15 cellular contexts compared by ENCODE assay signal in the genomic region with DNA sequence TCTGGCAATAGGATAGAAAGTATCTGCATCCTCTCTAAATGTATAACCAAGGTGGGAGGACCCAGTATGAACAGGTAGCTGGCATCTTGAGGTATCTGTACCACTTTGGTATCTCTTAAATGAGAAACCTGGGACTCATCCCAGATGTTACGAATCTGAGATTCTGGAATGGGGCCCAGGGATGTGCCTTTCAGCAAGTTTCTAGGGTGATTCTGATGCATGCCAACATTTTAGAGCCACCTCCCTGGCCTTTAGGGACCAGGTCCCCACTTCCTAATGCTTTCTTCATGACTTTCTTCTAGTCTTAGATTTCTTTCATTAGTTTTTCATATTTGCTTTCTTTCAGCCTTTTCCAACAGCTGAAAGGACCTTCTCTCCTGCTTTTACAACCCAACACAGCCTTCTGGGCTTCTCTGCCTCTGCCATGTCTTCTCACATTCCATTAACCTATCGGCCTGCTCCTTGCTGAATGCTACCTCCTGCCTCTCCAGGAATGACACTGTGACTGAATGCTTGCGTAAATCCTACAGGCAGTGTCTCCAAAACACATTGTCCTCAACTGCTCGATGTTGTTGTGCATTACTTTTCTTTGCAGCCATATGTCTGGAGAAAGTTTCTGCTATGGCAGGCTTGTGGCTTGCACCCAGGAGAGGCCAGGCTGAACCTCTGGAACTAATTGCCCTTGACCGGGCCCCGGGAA.
DNase-seq lines count a peak whose midpoint lies in the region; ATAC-seq, FAIRE-seq and TF ChIP-seq lines count a peak whose summit lies in the region.
"Had no signal": no experiment of that assay in that cellular context is flagged by ENCODE, and none has a peak within 500 bp of the region (broad histone marks: within the 10 kb centered on the region; RNA-seq: fewer than 3 reads in every experiment).

No MANE protein-coding gene starts in this region.

- H3K9me2 ChIP-seq in DOHH2 (replicated peaks; ENCODE audit: control insufficient read depth, low read length) = no peaks in the 10 kb centered on the region
- no peaks in the 10 kb centered on the region for H3K9me2 ChIP-seq in SK-N-SH

- H3K4me2 ChIP-seq in DOHH2 (ENCODE audit: low read length) = peak overlapping the region; percentile 43
- H3K4me2 ChIP-seq in SK-N-SH = peak overlapping the region; percentile 63

- H3F3A ChIP-seq in DOHH2 (ENCODE audit: control insufficient read depth, insufficient read depth) (no peaks in the 10 kb centered on the region), SK-N-SH (replicated peaks; ENCODE audit: insufficient read depth) (peaks cover 17% of the 10 kb centered on the region)

- WGBS in SK-N-SH (ENCODE audit: low lambda C conversion rate) = 51% methylated on average over 6 of the region's 6 CpGs
- WGBS in gastroesophageal sphincter (ENCODE audit: low coverage in 1 of 2), 2 donors = 49 to 50% methylated on average over 2 to 5 of the region's 6 CpGs
- 47 to 51% methylated on average over 6 of the region's 6 CpGs for WGBS in sigmoid colon, 2 donors

- H3K79me2 ChIP-seq in DOHH2 (ENCODE audit: control insufficient read depth, low read length) = no peaks in the 10 kb centered on the region
- no peaks in the 10 kb centered on the region for H3K79me2 ChIP-seq in SK-N-SH (ENCODE audit: insufficient read depth)

- CTCF ChIA-PET in SK-N-SH (lab: Yijun Ruan, JAX) = no interaction called here

- 0 out of 2 replicates have a peak overlapping the region, but pooled peaks have one; percentile 64 for H2AFZ ChIP-seq in SK-N-SH (ENCODE audit: low read depth)

- H3K36me3 ChIP-seq in DOHH2 (ENCODE audit: control insufficient read depth, low read length) = no peaks in the 10 kb centered on the region
- H3K36me3 ChIP-seq in SK-N-SH (replicated peaks in 1 of 2; ENCODE audit: control insufficient read depth in 1 of 2, insufficient read depth in 2 of 2, low read length in 1 of 2) = no peaks in the 10 kb centered on the region
- H3K36me3 ChIP-seq in gastroesophageal sphincter = no peaks in the 10 kb centered on the region
- H3K36me3 ChIP-seq in sigmoid colon = no peaks in the 10 kb centered on the region
- H3K36me3 ChIP-seq: heart right ventricle had no signal

- DNase-seq in SK-N-SH (no peak), sigmoid colon (no peak), AG08396 (ENCODE audit: low spot score) (no peak), D721Med (ENCODE audit: insufficient read length, low spot score) (no peak), COLO668 (lab: John Stamatoyannopoulos, UW; ENCODE audit: unreplicated experiment) (no peak)
- DNase-seq: activated CD4-positive, alpha-beta T cell treated with anti-CD3 and anti-CD28 coated beads, Interleukin-2, amount 10 ng/mL, durations not matched to agents 24 days and 14 days; activated CD8-positive, alpha-beta memory T cell treated with anti-CD3 and anti-CD28 coated beads, Interleukin-2, amount 50 U/mL, for 48 hours; activated gamma-delta T cell treated with Interleukin-2 at 50 U/mL for 16 hours; GF-D8 had no signal

- TF ChIP-seq CTCF in DOHH2 (IDR thresholded peaks at IDR 0.05; ENCODE audit: low read depth, low read length, poor library complexity, severe bottlenecking) (no peak), SK-N-SH (IDR thresholded peaks at IDR 0.05) (no peak), gastroesophageal sphincter (IDR thresholded peaks at IDR 0.05) (no peak), sigmoid colon (IDR thresholded peaks at IDR 0.05) (no peak), D721Med (IDR thresholded peaks at IDR 0.05; ENCODE audit: insufficient read depth, missing control alignments) (no peak)

- H3K27ac ChIP-seq in DOHH2 (ENCODE audit: low read depth, low read length) = no peak overlapping the region
- H3K27ac ChIP-seq in SK-N-SH (ENCODE audit: low read depth in 2 of 2, low read length in 1 of 2) = peak overlapping the region; percentile 66; a peak in 3 of 4 replicates
- peak overlapping the region in 3 of 4 donors; percentile 59 to 68 (median 68) for H3K27ac ChIP-seq in gastroesophageal sphincter
- H3K27ac ChIP-seq in sigmoid colon = peak overlapping the region; percentile 20 to 73 (median 64)
- H3K27ac ChIP-seq: coronary artery had no signal

- FAIRE-seq in D721Med (lab: Jason Lieb, UNC) = no peak

- H3K4me1 ChIP-seq in DOHH2 (ENCODE audit: control insufficient read depth, low read length) (peaks cover 12% of the 10 kb centered on the region), SK-N-SH (ENCODE audit: control insufficient read depth in 1 of 2, insufficient read depth in 2 of 2, low read depth in 1 of 2, low read length in 1 of 2) (peaks cover 29 to 45% of the 10 kb centered on the region in 2 experiments), gastroesophageal sphincter (peaks cover 9 to 33% (median 13%) of the 10 kb centered on the region in 3 donors), sigmoid colon (peaks cover 0 to 64% (median 50%) of the 10 kb centered on the region in 4 donors)

- H3K9ac ChIP-seq in SK-N-SH = no peak overlapping the region

- no peak overlapping the region for H3K4me3 ChIP-seq in DOHH2 (ENCODE audit: low read length)
- no peak overlapping the region for H3K4me3 ChIP-seq in SK-N-SH (ENCODE audit: low read depth in 2 of 2, low read length in 1 of 2)
- H3K4me3 ChIP-seq in gastroesophageal sphincter = no peak overlapping the region
- no peak overlapping the region for H3K4me3 ChIP-seq in sigmoid colon
- H3K4me3 ChIP-seq: coronary artery, heart right ventricle, mucosa of descending colon had no signal

- POLR2A ChIA-PET in SK-N-SH (lab: Yijun Ruan, JAX) = no interaction called here

- no peak for TF ChIP-seq POLR2A in gastroesophageal sphincter (IDR thresholded peaks at IDR 0.05)
- TF ChIP-seq POLR2A in sigmoid colon (IDR thresholded peaks at IDR 0.05) = no peak

- TF ChIP-seq EP300 in SK-N-SH (IDR thresholded peaks at IDR 0.05; ENCODE audit: borderline replicate concordance in 1 of 2, low read depth in 1 of 2, low read length in 1 of 2) (no peak), gastroesophageal sphincter (IDR thresholded peaks at IDR 0.05) (no peak), sigmoid colon (IDR thresholded peaks at IDR 0.05) (peak in 1 of 4 donors; percentile 67)

- intact Hi-C loops in sigmoid colon (cut with DNase I) = loop anchor here (10.0 kb wide), 3 partner anchors 177 to 567 kb away; partner anchors contain the start of genes CCDC122 and LACC1

- no peaks in the 10 kb centered on the region for H4K20me1 ChIP-seq in DOHH2 (ENCODE audit: control insufficient read depth, insufficient read depth, low read depth, low read length)
- no peaks in the 10 kb centered on the region for H4K20me1 ChIP-seq in SK-N-SH (ENCODE audit: insufficient read depth)

- 0 out of 2 replicates have a peak, but pooled peaks cover 2% of the 10 kb centered on the region for H3K27me3 ChIP-seq in DOHH2 (ENCODE audit: control insufficient read depth, low read length)
- H3K27me3 ChIP-seq in SK-N-SH (ENCODE audit: insufficient read depth) = no peaks in the 10 kb centered on the region
- no peaks in the 10 kb centered on the region for H3K27me3 ChIP-seq in gastroesophageal sphincter
- no peaks in the 10 kb centered on the region for H3K27me3 ChIP-seq in sigmoid colon
- H3K27me3 ChIP-seq: heart right ventricle had no signal

- TF ChIP-seq RAD21 in SK-N-SH (IDR thresholded peaks at IDR 0.05; ENCODE audit: low read length) = no peak

- H3K9me3 ChIP-seq in DOHH2 (ENCODE audit: control insufficient read depth, insufficient read depth, low read length) (no peaks in the 10 kb centered on the region), SK-N-SH (no peaks in the 10 kb centered on the region), gastroesophageal sphincter (no peaks in the 10 kb centered on the region), sigmoid colon (no peaks in the 10 kb centered on the region)
- H3K9me3 ChIP-seq: heart right ventricle, mucosa of descending colon had no signal

- peak; percentile 4 for ATAC-seq in gastroesophageal sphincter
- no peak for ATAC-seq in HG02884 (IDR thresholded peaks at IDR 0.05; ENCODE audit: unreplicated experiment)

TF ChIP-seq in SK-N-SH, 30 proteins besides CTCF, POLR2A, EP300 and RAD21:
- TF ChIP-seq USF1 (IDR thresholded peaks at IDR 0.05; ENCODE audit: borderline replicate concordance, low read depth) = no peak
